Comparison of ENCODE assay signal across 19 cellular contexts in the genomic region with DNA sequence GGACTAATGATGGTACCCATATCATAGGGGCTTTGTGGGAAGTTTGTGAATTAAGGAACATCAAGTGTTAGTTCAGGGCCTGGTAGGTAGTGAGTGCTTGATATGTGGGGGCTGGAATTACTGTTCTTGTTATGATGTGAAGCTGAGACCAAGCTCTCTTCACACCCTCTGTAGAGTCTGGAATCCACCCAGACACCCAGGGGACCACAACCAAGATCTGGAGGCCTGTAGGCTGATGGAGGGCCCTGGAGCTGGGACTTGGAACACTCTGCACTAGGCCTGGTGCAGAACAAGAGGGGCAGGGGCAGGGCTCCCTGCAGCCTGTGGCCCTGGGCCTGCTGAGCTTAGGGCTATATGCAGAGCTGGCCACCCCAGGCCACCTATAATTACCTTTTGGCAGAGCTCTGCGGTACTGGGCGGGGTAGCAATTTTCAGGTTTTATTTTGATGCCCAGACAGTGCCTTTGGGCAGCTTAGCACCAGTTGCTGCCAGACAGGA. TPM values are rescaled to one million over a fixed set of nuclear protein-coding genes. Genes with fewer than 3 reads are reported as not detected.
A peak's percentile ranks its signal among the peaks of the same experiment; 100 is the strongest.
DNase-seq lines count a peak whose midpoint lies in the region; ATAC-seq, FAIRE-seq and TF ChIP-seq lines count a peak whose summit lies in the region.
"Had no signal": no experiment of that assay in that cellular context is flagged by ENCODE, and none has a peak within 500 bp of the region (broad histone marks: within the 10 kb centered on the region; RNA-seq: fewer than 3 reads in every experiment).

No MANE protein-coding gene starts in this region.

- peaks cover 9% of the 10 kb centered on the region for H3K4me1 ChIP-seq in osteoblast (ENCODE audit: insufficient read depth, low read length)

- no peaks in the 10 kb centered on the region for H3K9me3 Mint-ChIP-seq in chondrocyte (ENCODE audit: low read depth)
- H3K9me3 Mint-ChIP-seq: IgD-negative memory B cell had no signal

- H3K79me2 ChIP-seq in osteoblast (ENCODE audit: insufficient read depth, low read length), result no peaks in the 10 kb centered on the region

- H2AFZ ChIP-seq in osteoblast (ENCODE audit: low read length), result no peak overlapping the region

- H3K27me3 Mint-ChIP-seq in chondrocyte (ENCODE audit: low read depth), result no peaks in the 10 kb centered on the region
- H3K27me3 Mint-ChIP-seq: IgD-negative memory B cell had no signal

- no peaks in the 10 kb centered on the region for H3K36me3 Mint-ChIP-seq in chondrocyte (ENCODE audit: low read depth)
- H3K36me3 Mint-ChIP-seq: IgD-negative memory B cell had no signal

- DNase-seq in chondrocyte (ENCODE audit: low spot score), result peak; percentile 73
- peak; percentile 68 for DNase-seq in osteoblast (ENCODE audit: insufficient read length, low spot score, missing footprints)
- no peak for DNase-seq in RCC 7860 (ENCODE audit: low spot score)
- no peak for DNase-seq in T-helper 9 cell
- DNase-seq in AG20443 (ENCODE audit: low spot score), result no peak
- no peak for DNase-seq in NCI-H82 treated with DMSO at 0.1 percent for 48 hours (lab: John Stamatoyannopoulos, UW; ENCODE audit: unreplicated experiment)
- DNase-seq: NCI-H1105 treated with DMSO at 0.1 percent for 48 hours, NCI-H1694 treated with DMSO at 0.1 percent for 48 hours, NCI-H2107, NCI-H526 treated with DMSO at 0.1 percent for 48 hours had no signal

- no peaks in the 10 kb centered on the region for H3K36me3 ChIP-seq in osteoblast (ENCODE audit: insufficient read depth, low read length)
- H3K36me3 ChIP-seq: BLaER1 treated with 17β-estradiol and CSF1 and Interleukin-3, amounts not matched to agents 10 nM and 100 nM had no signal

- H3K4me3 Mint-ChIP-seq in chondrocyte (ENCODE audit: unreplicated experiment), result no peak overlapping the region
- H3K4me3 Mint-ChIP-seq: IgD-negative memory B cell had no signal

- no peak overlapping the region for H3K4me3 ChIP-seq in osteoblast (ENCODE audit: insufficient read depth, low read length)
- H3K4me3 ChIP-seq: BLaER1 treated with 17β-estradiol and CSF1 and Interleukin-3, amounts not matched to agents 10 nM and 100 nM; SK-N-MC had no signal

- H3K9me3 ChIP-seq in osteoblast (ENCODE audit: low read depth, low read length), result no peaks in the 10 kb centered on the region
- H3K9me3 ChIP-seq: BLaER1 treated with 17β-estradiol and CSF1 and Interleukin-3, amounts not matched to agents 10 nM and 100 nM had no signal

- no peak for TF ChIP-seq CTCF in 22Rv1 (IDR thresholded peaks at IDR 0.05)
- TF ChIP-seq CTCF in chondrocyte (IDR thresholded peaks at IDR 0.05), result no peak
- TF ChIP-seq CTCF in osteoblast (IDR thresholded peaks at IDR 0.05; ENCODE audit: extremely low read depth, low read depth, low read length), result no peak

- H3K4me2 ChIP-seq in osteoblast (ENCODE audit: insufficient read depth, low read length), result no peak overlapping the region

- no peak overlapping the region for H3K27ac Mint-ChIP-seq in chondrocyte (ENCODE audit: unreplicated experiment)
- H3K27ac Mint-ChIP-seq: IgD-negative memory B cell had no signal

- H3K27ac ChIP-seq in 22Rv1 (peak overlapping the region; percentile 94), osteoblast (ENCODE audit: low read depth, low read length) (no peak overlapping the region)
- H3K27ac ChIP-seq: SK-N-MC had no signal

- no peaks in the 10 kb centered on the region for H3K27me3 ChIP-seq in osteoblast (ENCODE audit: insufficient read depth, low read length)
- H3K27me3 ChIP-seq: BLaER1 treated with 17β-estradiol and CSF1 and Interleukin-3, amounts not matched to agents 10 nM and 100 nM had no signal

- no peaks in the 10 kb centered on the region for H4K20me1 ChIP-seq in osteoblast (ENCODE audit: insufficient read depth, low read length)
- H4K20me1 ChIP-seq: BLaER1 treated with 17β-estradiol and CSF1 and Interleukin-3, amounts not matched to agents 10 nM and 100 nM had no signal

- H3K4me1 Mint-ChIP-seq in chondrocyte (ENCODE audit: low read depth), result no peaks in the 10 kb centered on the region

- peak; percentile 28 for ATAC-seq in HG02798 (IDR thresholded peaks at IDR 0.05; ENCODE audit: poor library complexity, unreplicated experiment)
- ATAC-seq: Right ventricle myocardium inferior had no signal

- FAIRE-seq in RCC 7860 (lab: Jason Lieb, UNC), result no peak
- FAIRE-seq: A204.1, H54, HTR-8/SVneo had no signal

RNA-seq across cellular contexts. Expression of gene PRKCD, which starts 13.1 kb away (rescaled TPM):
- 11.6 to 20.0 TPM (median 17.1 TPM) in 3 replicates for total RNA-seq in chondrocyte
- 1.8 and 2.2 TPM in 2 replicates for total RNA-seq in osteoblast

RNA-seq across cellular contexts. Expression of gene RFT1, which starts 17.7 kb away (rescaled TPM):
- 13.9 to 19.3 TPM (median 14.8 TPM) in 3 replicates for total RNA-seq in chondrocyte
- 11.9 and 12.7 TPM in 2 replicates for total RNA-seq in osteoblast

Comparison
In these comparisons a context has a peak if more than half of its experiments do, and no peak if none do; other contexts are left out.
1. DNase-seq: peak in chondrocyte (single experiment) and osteoblast (single experiment); none in RCC 7860 (single experiment), T-helper 9 cell (single experiment), AG20443 (single experiment) and NCI-H82 treated with DMSO at 0.1 percent for 48 hours (single experiment).